8 cellular contexts compared by ENCODE assay signal in genomic region chr1:53062731-53063591, GRCh38. TPM values are rescaled to one million over a fixed set of nuclear protein-coding genes. Genes with fewer than 3 reads are reported as not detected.
DNase-seq lines count a peak whose midpoint lies in the region; ATAC-seq and TF ChIP-seq lines count a peak whose summit lies in the region.

No MANE protein-coding gene starts in this region.

- H3K27me3 ChIP-seq in lower lobe of right lung (ENCODE audit: low read depth) (peaks cover 24% of the 10 kb centered on the region), subcutaneous abdominal adipose tissue (ENCODE audit: control insufficient read depth in 5 of 5, insufficient read depth in 4 of 5, low read length in 5 of 5) (peaks cover 7 to 20% (median 11%) of the 10 kb centered on the region in 5 donors)

- H3K4me1 ChIP-seq in lower lobe of right lung: peaks cover 11% of the 10 kb centered on the region
- H3K4me1 ChIP-seq in subcutaneous abdominal adipose tissue (ENCODE audit: control insufficient read depth in 5 of 5, insufficient read depth in 5 of 5, low read length in 5 of 5): peaks cover 0 to 34% (median 23%) of the 10 kb centered on the region in 5 donors

- ATAC-seq in lower lobe of right lung (peak; percentile 2 to 13), HG02973 (IDR thresholded peaks at IDR 0.05; ENCODE audit: unreplicated experiment) (no peak)

- H3K9ac ChIP-seq in subcutaneous abdominal adipose tissue (ENCODE audit: low read length in 5 of 5): peak overlapping the region in 3 of 5 donors; percentile 60 to 63 (median 61)

- H3K4me3 ChIP-seq in lower lobe of right lung (peak overlapping the region; percentile 63), subcutaneous abdominal adipose tissue (ENCODE audit: low read depth in 1 of 5, low read length in 5 of 5) (peak overlapping the region; percentile 45 to 67 (median 64))

- H3K27ac ChIP-seq in lower lobe of right lung: peak overlapping the region; percentile 69
- no peak overlapping the region for H3K27ac ChIP-seq in subcutaneous abdominal adipose tissue (ENCODE audit: low read depth, low read length)

- H3K36me3 ChIP-seq in lower lobe of right lung: no peaks in the 10 kb centered on the region
- H3K36me3 ChIP-seq in subcutaneous abdominal adipose tissue (ENCODE audit: control insufficient read depth in 5 of 5, insufficient read depth in 5 of 5, low read length in 5 of 5): no peaks in the 10 kb centered on the region

- DNase-seq in DMS53 (lab: John Stamatoyannopoulos, UW): peak; percentile 51
- no peak for DNase-seq in DMS53 treated with DMSO at 0.1 percent for 48 hours (lab: John Stamatoyannopoulos, UW; ENCODE audit: unreplicated experiment)
- peak; percentile 67 for DNase-seq in ecto neural progenitor cell (ENCODE audit: low spot score)
- peak; percentile 42 for DNase-seq in lower lobe of right lung
- DNase-seq in NCI-H1092 treated with DMSO at 0.1 percent for 48 hours (lab: John Stamatoyannopoulos, UW): no peak
- DNase-seq in DMS 273 (lab: John Stamatoyannopoulos, UW; ENCODE audit: unreplicated experiment): no peak

- intact Hi-C loops in lower lobe of right lung (cut with DNase I): no loop called here

- H3K9me3 ChIP-seq in lower lobe of right lung (no peaks in the 10 kb centered on the region), subcutaneous abdominal adipose tissue (ENCODE audit: control insufficient read depth in 5 of 5, low read length in 5 of 5) (no peaks in the 10 kb centered on the region)

- no peak for TF ChIP-seq CTCF in lower lobe of right lung (IDR thresholded peaks at IDR 0.05)

RNA-seq across cellular contexts. Expression of gene PODN, which starts 0.9 kb away (rescaled TPM):
- total RNA-seq in lower lobe of right lung: 64.0 TPM

Comparison
In these comparisons a context has a peak if more than half of its experiments do, and no peak if none do; other contexts are left out.
1. DNase-seq: peak in DMS53 (single experiment), ecto neural progenitor cell (single experiment) and lower lobe of right lung (single experiment); none in DMS53 treated with DMSO at 0.1 percent for 48 hours (single experiment), NCI-H1092 treated with DMSO at 0.1 percent for 48 hours (single experiment) and DMS 273 (single experiment).